Comparison of ENCODE assay signal across 1 cellular context in the genomic region with DNA sequence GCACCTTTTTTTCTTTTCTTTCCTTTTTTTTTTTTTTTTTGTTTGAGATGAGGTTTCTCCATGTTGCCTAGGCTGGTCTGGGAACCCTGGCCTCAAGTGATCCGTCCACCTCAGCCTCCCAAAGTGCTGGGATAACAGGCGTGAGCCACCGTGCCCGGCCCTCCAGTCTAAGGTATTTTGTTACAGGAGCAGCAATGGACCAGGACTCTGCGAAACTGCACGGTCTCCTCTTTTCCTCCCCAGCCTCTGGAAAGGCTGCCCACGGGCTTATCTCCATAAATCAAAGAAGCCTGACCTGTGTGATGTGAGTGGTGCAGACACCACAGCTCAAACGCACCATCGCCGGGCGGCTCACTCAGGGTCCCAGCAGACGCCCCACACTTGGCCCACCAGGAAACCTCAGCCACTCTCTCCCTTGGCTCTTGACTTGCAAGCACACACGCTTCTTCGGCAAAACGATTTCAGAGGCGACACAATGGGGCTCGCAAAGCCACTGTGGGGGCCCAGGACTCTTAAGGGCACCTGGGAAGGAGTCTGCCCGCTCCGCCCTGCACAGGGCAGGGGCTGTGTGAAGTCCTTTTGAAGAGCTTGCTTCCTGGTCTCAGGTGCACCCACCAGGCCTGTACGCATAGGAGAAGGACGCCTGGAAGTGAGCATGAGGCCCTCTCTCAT.
A peak's percentile ranks its signal among the peaks of the same experiment; 100 is the strongest.
TF ChIP-seq lines count a peak whose summit lies in the region.

No MANE protein-coding gene starts in this region.

TF ChIP-seq in K562, 482 proteins besides CTCF, POLR2A, EP300 and RAD21:
- TF ChIP-seq MTA1 (IDR thresholded peaks at IDR 0.05; ENCODE audit: borderline replicate concordance) (no peak), HCFC1 (IDR thresholded peaks at IDR 0.05; ENCODE audit: low read depth, low read length) (no peak), MEIS2 (IDR thresholded peaks at IDR 0.05; ENCODE audit: partially characterized antibody) (peak; percentile 17), PML (IDR thresholded peaks at IDR 0.05; ENCODE audit: low read length) (no peak), FOSL1 (tag; conservative IDR thresholded peaks at IDR 0.05) (no peak), ZNF3 (CRISPR knock-in tag; IDR thresholded peaks at IDR 0.05) (no peak)
- TF ChIP-seq, protein P1, sequence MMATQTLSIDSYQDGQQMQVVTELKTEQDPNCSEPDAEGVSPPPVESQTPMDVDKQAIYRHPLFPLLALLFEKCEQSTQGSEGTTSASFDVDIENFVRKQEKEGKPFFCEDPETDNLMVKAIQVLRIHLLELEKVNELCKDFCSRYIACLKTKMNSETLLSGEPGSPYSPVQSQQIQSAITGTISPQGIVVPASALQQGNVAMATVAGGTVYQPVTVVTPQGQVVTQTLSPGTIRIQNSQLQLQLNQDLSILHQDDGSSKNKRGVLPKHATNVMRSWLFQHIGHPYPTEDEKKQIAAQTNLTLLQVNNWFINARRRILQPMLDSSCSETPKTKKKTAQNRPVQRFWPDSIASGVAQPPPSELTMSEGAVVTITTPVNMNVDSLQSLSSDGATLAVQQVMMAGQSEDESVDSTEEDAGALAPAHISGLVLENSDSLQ (IDR thresholded peaks at IDR 0.05) = peak; percentile 21; the same call in 1 of the 2 replicates
